In genomic region chrX:153993079-153993478, GRCh38 we compare ENCODE assay signal across 27 cellular contexts.
"Had no signal": no experiment of that assay in that cellular context is flagged by ENCODE, and none has a peak within 500 bp of the region (broad histone marks: within the 10 kb centered on the region; RNA-seq: fewer than 3 reads in every experiment).

No MANE protein-coding gene starts in this region.

- H3K9me3 ChIP-seq: ascending aorta, body of pancreas had no signal

- H3K27me3 ChIP-seq: ascending aorta, body of pancreas had no signal

- H3K4me3 ChIP-seq: ascending aorta, body of pancreas, SK-N-MC had no signal

- H3K27me3 Mint-ChIP-seq: activated B cell treated with CpG ODN at 0.5 μM for 24 hours; activated CD4-positive, alpha-beta memory T cell treated with anti-CD3 and anti-CD28 coated beads for 36 hours; activated CD4-positive, alpha-beta T cell treated with anti-CD3 and anti-CD28 coated beads, Interleukin-2, amount 10 ng/mL, durations not matched to agents 7 days and 5 days; activated naive CD8-positive, alpha-beta T cell treated with anti-CD3 and anti-CD28 coated beads, Interleukin-2, amount 50 U/mL, for 24 hours had no signal

- H3K27ac Mint-ChIP-seq: activated B cell treated with CpG ODN at 0.5 μM for 24 hours; activated CD4-positive, alpha-beta memory T cell treated with anti-CD3 and anti-CD28 coated beads for 36 hours; activated naive CD4-positive, alpha-beta T cell treated with anti-CD3 and anti-CD28 coated beads, Interleukin-2, amount 50 U/mL, for 72 hours; activated naive CD8-positive, alpha-beta T cell treated with anti-CD3 and anti-CD28 coated beads, Interleukin-2, amount 50 U/mL, for 24 hours; T-cell had no signal

- H3K36me3 Mint-ChIP-seq: activated CD4-positive, alpha-beta memory T cell treated with anti-CD3 and anti-CD28 coated beads for 36 hours; activated naive CD4-positive, alpha-beta T cell treated with anti-CD3 and anti-CD28 coated beads, Interleukin-2, amount 50 U/mL, for 72 hours; T-cell had no signal

- H3K27ac ChIP-seq: ascending aorta, body of pancreas, SK-N-MC had no signal

- H3K4me3 Mint-ChIP-seq: activated B cell treated with CpG ODN at 0.5 μM for 24 hours; activated CD4-positive, alpha-beta memory T cell treated with anti-CD3 and anti-CD28 coated beads for 36 hours; activated CD4-positive, alpha-beta T cell treated with anti-CD3 and anti-CD28 coated beads, Interleukin-2, amount 10 ng/mL, durations not matched to agents 7 days and 5 days; activated naive CD8-positive, alpha-beta T cell treated with anti-CD3 and anti-CD28 coated beads, Interleukin-2, amount 50 U/mL, for 24 hours; activated T-cell treated with anti-CD3 and anti-CD28 coated beads, Interleukin-2, amount 50 U/mL, for 4 hours; T-cell had no signal

- H3K4me1 Mint-ChIP-seq: activated B cell treated with CpG ODN at 0.5 μM for 24 hours had no signal

- H3K9me3 Mint-ChIP-seq: activated B cell treated with CpG ODN at 0.5 μM for 24 hours; activated CD4-positive, alpha-beta memory T cell treated with anti-CD3 and anti-CD28 coated beads for 36 hours; activated CD4-positive, alpha-beta T cell treated with anti-CD3 and anti-CD28 coated beads, Interleukin-2, amount 10 ng/mL, durations not matched to agents 7 days and 5 days; activated naive CD8-positive, alpha-beta T cell treated with anti-CD3 and anti-CD28 coated beads, Interleukin-2, amount 50 U/mL, for 24 hours; activated T-cell treated with anti-CD3 and anti-CD28 coated beads, Interleukin-2, amount 50 U/mL, for 4 hours; T-cell had no signal

- DNase-seq: activated B cell treated with CpG ODN at 0.5 μM for 24 hours; activated CD4-positive, alpha-beta memory T cell treated with anti-CD3 and anti-CD28 coated beads for 36 hours; activated CD4-positive, alpha-beta T cell treated with anti-CD3 and anti-CD28 coated beads for 1 hour; activated CD4-positive, alpha-beta T cell treated with anti-CD3 and anti-CD28 coated beads, Interleukin-2, amount 10 ng/mL, durations not matched to agents 7 days and 5 days; activated CD8-positive, alpha-beta memory T cell treated with anti-CD3 and anti-CD28 coated beads for 24 hours; activated effector memory CD4-positive, alpha-beta T cell treated with anti-CD3 and anti-CD28 coated beads, Interleukin-2, amount 50 U/mL, for 16 hours; activated naive CD4-positive, alpha-beta T cell treated with Interleukin-2 at 50 U/mL for 16 hours; activated naive CD8-positive, alpha-beta T cell treated with anti-CD3 and anti-CD28 coated beads, Interleukin-2, amount 50 U/mL, for 24 hours; activated T-cell treated with anti-CD3 and anti-CD28 coated beads, Interleukin-2, amount 50 U/mL, for 4 hours; amniotic stem cell; body of pancreas; central memory CD4-positive, alpha-beta T cell; Karpas-422; MM.1S; NCI-H1105; NCI-H1436; NCI-H2029; NCI-H2107; NCI-H510A treated with DMSO at 0.1 percent for 48 hours; NCI-H82; T-cell; T-helper 2 cell; T1000 had no signal

- H3K36me3 ChIP-seq: ascending aorta had no signal

- ATAC-seq: activated naive CD4-positive, alpha-beta T cell treated with anti-CD3 and anti-CD28 coated beads, Interleukin-2, amount 50 U/mL, for 72 hours; activated naive CD8-positive, alpha-beta T cell treated with anti-CD3 and anti-CD28 coated beads, Interleukin-2, amount 50 U/mL, for 24 hours; activated T-cell treated with anti-CD3 and anti-CD28 coated beads, Interleukin-2, amount 50 U/mL, for 4 hours; body of pancreas; Right ventricle myocardium inferior; T-cell had no signal

- H3K4me1 ChIP-seq: ascending aorta, body of pancreas had no signal
